Comparison of ENCODE assay signal across 1 cellular context in the genomic region with DNA sequence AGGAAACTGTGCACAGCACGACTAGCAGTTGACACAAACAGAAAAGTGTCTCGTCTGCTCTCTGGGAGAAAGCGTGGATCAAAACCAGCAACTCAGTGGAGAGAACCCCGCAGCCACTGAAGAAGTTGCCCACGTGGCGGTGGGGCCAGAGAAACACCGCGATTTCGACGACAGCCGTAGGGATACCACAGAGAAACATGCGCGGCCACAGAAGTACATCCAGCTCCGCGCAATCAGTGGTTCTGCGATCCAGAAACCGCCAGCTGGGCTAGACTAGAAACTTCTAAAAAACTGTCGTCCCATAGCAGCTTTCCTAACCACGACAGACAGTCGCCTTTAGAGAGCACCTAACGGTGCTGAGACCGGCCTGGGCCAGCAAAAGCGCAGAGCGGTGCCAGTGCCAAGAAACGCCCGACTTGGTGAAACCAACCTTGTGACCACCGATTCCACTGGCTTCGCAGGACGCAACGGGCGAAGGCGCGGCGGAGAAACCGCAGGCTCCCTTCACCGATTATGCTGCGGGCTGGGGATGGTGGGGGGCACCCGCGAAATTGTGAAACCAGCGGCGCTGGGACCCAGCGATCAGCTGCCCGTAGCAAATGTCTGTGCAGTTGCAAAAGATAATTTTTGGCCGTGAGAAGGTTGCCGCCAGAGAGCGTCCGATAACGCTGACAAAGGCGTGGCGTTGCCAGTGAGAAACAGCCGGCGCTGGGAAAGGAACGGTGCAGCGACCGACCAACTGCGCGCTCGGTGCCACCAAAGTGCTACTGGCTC.
TF ChIP-seq lines count a peak whose summit lies in the region.

No MANE protein-coding gene starts in this region.

TF ChIP-seq in K562, 482 proteins besides CTCF, POLR2A, EP300 and RAD21 (continued from another document and continues in another):
- TF ChIP-seq, protein P1, sequence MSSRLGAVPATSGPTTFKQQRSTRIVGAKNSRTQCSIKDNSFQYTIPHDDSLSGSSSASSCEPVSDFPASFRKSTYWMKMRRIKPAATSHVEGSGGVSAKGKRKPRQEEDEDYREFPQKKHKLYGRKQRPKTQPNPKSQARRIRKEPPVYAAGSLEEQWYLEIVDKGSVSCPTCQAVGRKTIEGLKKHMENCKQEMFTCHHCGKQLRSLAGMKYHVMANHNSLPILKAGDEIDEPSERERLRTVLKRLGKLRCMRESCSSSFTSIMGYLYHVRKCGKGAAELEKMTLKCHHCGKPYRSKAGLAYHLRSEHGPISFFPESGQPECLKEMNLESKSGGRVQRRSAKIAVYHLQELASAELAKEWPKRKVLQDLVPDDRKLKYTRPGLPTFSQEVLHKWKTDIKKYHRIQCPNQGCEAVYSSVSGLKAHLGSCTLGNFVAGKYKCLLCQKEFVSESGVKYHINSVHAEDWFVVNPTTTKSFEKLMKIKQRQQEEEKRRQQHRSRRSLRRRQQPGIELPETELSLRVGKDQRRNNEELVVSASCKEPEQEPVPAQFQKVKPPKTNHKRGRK (tag; IDR thresholded peaks at IDR 0.05), result no peak
- TF ChIP-seq SMAD3 (CRISPR knock-in tag; conservative IDR thresholded peaks at IDR 0.05) (no peak), HEY1 (CRISPR knock-in tag; IDR thresholded peaks at IDR 0.05; ENCODE audit: borderline replicate concordance) (no peak), E4F1 (CRISPR knock-in tag; IDR thresholded peaks at IDR 0.05; ENCODE audit: borderline replicate concordance) (no peak), ELK3 (CRISPR knock-in tag; IDR thresholded peaks at IDR 0.05) (no peak), AFF4 (CRISPR knock-in tag; IDR thresholded peaks at IDR 0.05) (peak; percentile 61; the same call in 1 of the 2 replicates), ZNF75A (CRISPR knock-in tag; IDR thresholded peaks at IDR 0.05) (no peak), PURB (CRISPR knock-in tag; IDR thresholded peaks at IDR 0.05; ENCODE audit: low read depth) (no peak), ZBTB33 (CRISPR knock-in tag; IDR thresholded peaks at IDR 0.05) (peak; percentile 83), ZNF830 (CRISPR knock-in tag; IDR thresholded peaks at IDR 0.05) (no peak), CEBPZ (IDR thresholded peaks at IDR 0.05; ENCODE audit: borderline replicate concordance, low read depth, low read length) (no peak), YY1 (IDR thresholded peaks at IDR 0.05; ENCODE audit: borderline replicate concordance in 1 of 3, control insufficient read depth in 1 of 3, extremely low read depth in 1 of 3, insufficient read depth in 3 of 3, insufficient read length in 1 of 3, insufficient replicate concordance in 2 of 3, low read depth in 1 of 3, low read length in 2 of 3) (peak in 2 of 3 experiments; percentile 29 to 46), NFRKB (IDR thresholded peaks at IDR 0.05; ENCODE audit: low read depth) (peak; percentile 84; the same call in 1 of the 2 replicates), ZNF586 (CRISPR knock-in tag; conservative IDR thresholded peaks at IDR 0.05) (no peak), RAD51 (IDR thresholded peaks at IDR 0.05; ENCODE audit: borderline replicate concordance, low read depth) (no peak), CBX5 (IDR thresholded peaks at IDR 0.05; ENCODE audit: borderline replicate concordance, low read depth) (peak; percentile 82), XRCC3 (IDR thresholded peaks at IDR 0.05) (no peak), STAT6 (CRISPR knock-in tag; IDR thresholded peaks at IDR 0.05) (0 out of 2 replicates have a peak, but pooled peaks have one; percentile 21), ZNF24 (IDR thresholded peaks at IDR 0.05) (no peak; the same call in 1 of the 2 replicates), NFIX (CRISPR knock-in tag; IDR thresholded peaks at IDR 0.05; ENCODE audit: low read depth) (no peak), POLR2AphosphoS5 (IDR thresholded peaks at IDR 0.05; ENCODE audit: control insufficient read depth, insufficient read depth, low read depth, low read length) (peak; percentile 44; the same call in 1 of the 2 replicates), ZC3H11A (IDR thresholded peaks at IDR 0.05; ENCODE audit: low read depth, low read length) (no peak), RFX7 (CRISPR knock-in tag; IDR thresholded peaks at IDR 0.05) (no peak), U2AF2 (optimal IDR thresholded peaks at IDR 0.05; ENCODE audit: low read depth, low read length) (no peak), SMARCC2 (IDR thresholded peaks at IDR 0.05; ENCODE audit: low read depth) (no peak), ZNF197 (CRISPR knock-in tag; IDR thresholded peaks at IDR 0.05; ENCODE audit: low read depth) (peak; percentile 51; the same call in 1 of the 2 replicates)
- TF ChIP-seq, protein P2, sequence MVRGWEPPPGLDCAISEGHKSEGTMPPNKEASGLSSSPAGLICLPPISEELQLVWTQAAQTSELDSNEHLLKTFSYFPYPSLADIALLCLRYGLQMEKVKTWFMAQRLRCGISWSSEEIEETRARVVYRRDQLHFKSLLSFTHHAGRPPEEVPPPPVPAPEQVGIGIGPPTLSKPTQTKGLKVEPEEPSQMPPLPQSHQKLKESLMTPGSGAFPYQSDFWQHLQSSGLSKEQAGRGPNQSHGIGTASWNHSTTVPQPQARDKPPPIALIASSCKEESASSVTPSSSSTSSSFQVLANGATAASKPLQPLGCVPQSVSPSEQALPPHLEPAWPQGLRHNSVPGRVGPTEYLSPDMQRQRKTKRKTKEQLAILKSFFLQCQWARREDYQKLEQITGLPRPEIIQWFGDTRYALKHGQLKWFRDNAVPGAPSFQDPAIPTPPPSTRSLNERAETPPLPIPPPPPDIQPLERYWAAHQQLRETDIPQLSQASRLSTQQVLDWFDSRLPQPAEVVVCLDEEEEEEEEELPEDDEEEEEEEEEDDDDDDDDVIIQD (CRISPR knock-in tag; IDR thresholded peaks at IDR 0.05), result no peak
- TF ChIP-seq, protein P3, sequence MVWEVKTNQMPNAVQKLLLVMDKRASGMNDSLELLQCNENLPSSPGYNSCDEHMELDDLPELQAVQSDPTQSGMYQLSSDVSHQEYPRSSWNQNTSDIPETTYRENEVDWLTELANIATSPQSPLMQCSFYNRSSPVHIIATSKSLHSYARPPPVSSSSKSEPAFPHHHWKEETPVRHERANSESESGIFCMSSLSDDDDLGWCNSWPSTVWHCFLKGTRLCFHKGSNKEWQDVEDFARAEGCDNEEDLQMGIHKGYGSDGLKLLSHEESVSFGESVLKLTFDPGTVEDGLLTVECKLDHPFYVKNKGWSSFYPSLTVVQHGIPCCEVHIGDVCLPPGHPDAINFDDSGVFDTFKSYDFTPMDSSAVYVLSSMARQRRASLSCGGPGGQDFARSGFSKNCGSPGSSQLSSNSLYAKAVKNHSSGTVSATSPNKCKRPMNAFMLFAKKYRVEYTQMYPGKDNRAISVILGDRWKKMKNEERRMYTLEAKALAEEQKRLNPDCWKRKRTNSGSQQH (CRISPR knock-in tag; IDR thresholded peaks at IDR 0.05), result no peak
- TF ChIP-seq, protein P4, sequence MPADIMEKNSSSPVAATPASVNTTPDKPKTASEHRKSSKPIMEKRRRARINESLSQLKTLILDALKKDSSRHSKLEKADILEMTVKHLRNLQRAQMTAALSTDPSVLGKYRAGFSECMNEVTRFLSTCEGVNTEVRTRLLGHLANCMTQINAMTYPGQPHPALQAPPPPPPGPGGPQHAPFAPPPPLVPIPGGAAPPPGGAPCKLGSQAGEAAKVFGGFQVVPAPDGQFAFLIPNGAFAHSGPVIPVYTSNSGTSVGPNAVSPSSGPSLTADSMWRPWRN (IDR thresholded peaks at IDR 0.05; ENCODE audit: low read depth), result no peak
